12 cellular contexts compared by ENCODE assay signal in the genomic region with DNA sequence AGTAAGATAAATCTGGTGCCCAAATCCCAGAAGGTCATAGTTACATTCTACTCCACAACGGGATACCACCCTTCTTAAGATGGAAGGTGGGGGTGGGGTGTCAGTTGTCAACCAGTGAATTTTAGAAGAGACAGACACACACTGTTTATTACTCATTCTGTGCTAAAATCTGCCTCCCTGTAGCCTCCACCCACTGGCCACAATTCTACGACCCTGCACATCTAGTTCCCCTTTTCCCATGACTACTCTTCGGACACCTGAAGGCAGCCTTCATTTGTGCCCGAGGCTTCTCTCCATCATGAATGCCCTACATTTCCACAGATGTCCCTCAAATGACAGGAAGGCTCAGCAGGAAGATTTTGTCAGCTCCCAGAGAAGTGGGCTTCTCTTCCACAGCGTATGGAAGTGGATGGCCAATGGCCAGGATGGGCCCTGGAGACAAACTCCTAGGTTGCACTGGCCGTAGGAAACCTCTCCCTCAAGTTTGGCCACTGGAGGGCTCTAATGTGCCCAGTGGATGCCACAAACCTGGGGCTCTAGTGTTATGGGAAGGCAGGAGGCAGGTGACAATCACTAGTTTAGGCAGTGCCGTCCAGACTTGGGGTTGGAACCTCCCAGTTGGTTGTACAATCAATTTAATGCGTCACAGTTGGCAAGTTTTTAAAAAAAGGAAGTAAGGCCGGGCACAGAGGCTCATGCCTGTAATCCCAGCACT. TPM values are rescaled to one million over a fixed set of nuclear protein-coding genes. Genes with fewer than 3 reads are reported as not detected.
DNase-seq lines count a peak whose midpoint lies in the region; ATAC-seq and TF ChIP-seq lines count a peak whose summit lies in the region.
"Had no signal": no experiment of that assay in that cellular context is flagged by ENCODE, and none has a peak within 500 bp of the region (broad histone marks: within the 10 kb centered on the region; RNA-seq: fewer than 3 reads in every experiment).

No MANE protein-coding gene starts in this region.

- peak overlapping the region; percentile 12 for H3K4me2 ChIP-seq in BLaER1
- no peak overlapping the region for H3K4me2 ChIP-seq in PC-3 (ENCODE audit: low read length)

- H3K36me3 ChIP-seq in BLaER1: no peaks in the 10 kb centered on the region
- no peaks in the 10 kb centered on the region; the same call in 1 of the 2 replicates for H3K36me3 ChIP-seq in PC-3 (ENCODE audit: low read depth, low read length)

- no peaks in the 10 kb centered on the region for H3K9me3 Mint-ChIP-seq in HFFc6
- H3K9me3 Mint-ChIP-seq in activated T-cell treated with anti-CD3 and anti-CD28 coated beads, Interleukin-2, amount 50 U/mL, for 72 hours: no peaks in the 10 kb centered on the region
- no peaks in the 10 kb centered on the region for H3K9me3 Mint-ChIP-seq in natural killer cell treated with Interleukin-12 subunit alpha and Interleukin-12 subunit beta and Interleukin-15 and Interleukin-18, amount 100 ng/mL, for 72 hours
- peaks cover 0 to 3% (median 0%) of the 10 kb centered on the region in 6 donors for H3K9me3 Mint-ChIP-seq in immature natural killer cell
- H3K9me3 Mint-ChIP-seq: T-cell had no signal

- H3K9ac ChIP-seq in BLaER1 (no peak overlapping the region), PC-3 (ENCODE audit: low read length) (no peak overlapping the region)

- H3K27ac ChIP-seq in BLaER1: no peak overlapping the region
- no peak overlapping the region for H3K27ac ChIP-seq in PC-3 (ENCODE audit: low read length)
- H3K27ac ChIP-seq: heart left ventricle had no signal

- CTCF ChIA-PET in PC-3 (lab: Charles Lee): no interaction called here

- POLR2A ChIA-PET in PC-3 (lab: Charles Lee; ENCODE audit: unreplicated experiment): no interaction called here

- H3K4me1 ChIP-seq in BLaER1: peaks cover 87% of the 10 kb centered on the region
- H3K4me1 ChIP-seq in PC-3 (ENCODE audit: insufficient read depth, low read length): 0 out of 2 replicates have a peak, but pooled peaks cover 6% of the 10 kb centered on the region

- H3K4me3 Mint-ChIP-seq in HFFc6 (no peak overlapping the region), immature natural killer cell (no peak overlapping the region)
- H3K4me3 Mint-ChIP-seq in activated T-cell treated with anti-CD3 and anti-CD28 coated beads, Interleukin-2, amount 50 U/mL, for 72 hours: no peak overlapping the region
- no peak overlapping the region for H3K4me3 Mint-ChIP-seq in natural killer cell treated with Interleukin-12 subunit alpha and Interleukin-12 subunit beta and Interleukin-15 and Interleukin-18, amount 100 ng/mL, for 72 hours
- H3K4me3 Mint-ChIP-seq: activated CD4-positive, alpha-beta T cell treated with anti-CD3 and anti-CD28 coated beads for 36 hours; T-cell had no signal

- no peaks in the 10 kb centered on the region for H3K79me2 ChIP-seq in PC-3 (ENCODE audit: low read length)

- H3K36me3 Mint-ChIP-seq in HFFc6 (ENCODE audit: low read depth) (no peaks in the 10 kb centered on the region), immature natural killer cell (no peaks in the 10 kb centered on the region)
- H3K36me3 Mint-ChIP-seq in activated T-cell treated with anti-CD3 and anti-CD28 coated beads, Interleukin-2, amount 50 U/mL, for 72 hours (ENCODE audit: insufficient read depth in 2 of 2): no peaks in the 10 kb centered on the region
- H3K36me3 Mint-ChIP-seq in natural killer cell treated with Interleukin-12 subunit alpha and Interleukin-12 subunit beta and Interleukin-15 and Interleukin-18, amount 100 ng/mL, for 72 hours: no peaks in the 10 kb centered on the region
- H3K36me3 Mint-ChIP-seq: T-cell had no signal

- H3K9me2 ChIP-seq in PC-3 (replicated peaks; ENCODE audit: low read length): no peaks in the 10 kb centered on the region

- no TSS peak for BruUV-seq in PC-3 (replicated peaks; lab: Mats Ljungman, UMichigan)

- H3K9me3 ChIP-seq in BLaER1 (no peaks in the 10 kb centered on the region; the same call in 1 of the 2 replicates), PC-3 (ENCODE audit: low read length) (no peaks in the 10 kb centered on the region)
- H3K9me3 ChIP-seq: heart left ventricle had no signal

- no peaks in the 10 kb centered on the region for H3F3A ChIP-seq in PC-3 (ENCODE audit: low read length, unreplicated experiment)

- intact Hi-C loops in PC-3 (cut with micrococcal nuclease): no loop called here

- H3K27me3 Mint-ChIP-seq in HFFc6 (ENCODE audit: insufficient read depth): peaks cover 32% of the 10 kb centered on the region
- peaks cover 35% of the 10 kb centered on the region for H3K27me3 Mint-ChIP-seq in activated T-cell treated with anti-CD3 and anti-CD28 coated beads, Interleukin-2, amount 50 U/mL, for 72 hours (ENCODE audit: low read depth)
- peaks cover 30 to 33% of the 10 kb centered on the region in 2 donors for H3K27me3 Mint-ChIP-seq in natural killer cell treated with Interleukin-12 subunit alpha and Interleukin-12 subunit beta and Interleukin-15 and Interleukin-18, amount 100 ng/mL, for 72 hours
- peaks cover 1 to 4% (median 3%) of the 10 kb centered on the region in 3 donors for H3K27me3 Mint-ChIP-seq in immature natural killer cell (ENCODE audit: low read depth in 3 of 3)

- H2AFZ ChIP-seq in PC-3 (ENCODE audit: low read length): no peak overlapping the region

- H3K27me3 ChIP-seq in BLaER1 (no peaks in the 10 kb centered on the region), PC-3 (ENCODE audit: low read length) (no peaks in the 10 kb centered on the region)

- H3K4me1 Mint-ChIP-seq in HFFc6 (ENCODE audit: low read depth): peaks cover 16% of the 10 kb centered on the region
- H3K4me1 Mint-ChIP-seq in activated T-cell treated with anti-CD3 and anti-CD28 coated beads, Interleukin-2, amount 50 U/mL, for 72 hours (ENCODE audit: low read depth): peaks cover 20% of the 10 kb centered on the region
- H3K4me1 Mint-ChIP-seq in natural killer cell treated with Interleukin-12 subunit alpha and Interleukin-12 subunit beta and Interleukin-15 and Interleukin-18, amount 100 ng/mL, for 72 hours (ENCODE audit: low read depth in 2 of 2): peaks cover 3 to 8% of the 10 kb centered on the region in 2 donors
- H3K4me1 Mint-ChIP-seq in immature natural killer cell: no peaks in the 10 kb centered on the region

- no peak overlapping the region for H3K4me3 ChIP-seq in BLaER1
- H3K4me3 ChIP-seq in PC-3 (ENCODE audit: low read length): no peak overlapping the region
- H3K4me3 ChIP-seq in fibroblast of villous mesenchyme (ENCODE audit: low read depth, low read length): no peak overlapping the region
- H3K4me3 ChIP-seq: heart left ventricle had no signal

- H3K27ac Mint-ChIP-seq in HFFc6 (no peak overlapping the region), immature natural killer cell (no peak overlapping the region)
- no peak overlapping the region for H3K27ac Mint-ChIP-seq in activated T-cell treated with anti-CD3 and anti-CD28 coated beads, Interleukin-2, amount 50 U/mL, for 72 hours
- H3K27ac Mint-ChIP-seq in natural killer cell treated with Interleukin-12 subunit alpha and Interleukin-12 subunit beta and Interleukin-15 and Interleukin-18, amount 100 ng/mL, for 72 hours: no peak overlapping the region
- H3K27ac Mint-ChIP-seq: activated CD4-positive, alpha-beta T cell treated with anti-CD3 and anti-CD28 coated beads for 36 hours; T-cell had no signal

- DNase-seq in HFFc6 (no peak), PC-3 (peak; percentile 17), fibroblast of villous mesenchyme (ENCODE audit: low read depth) (no peak), immature natural killer cell (no peak)
- no peak for DNase-seq in activated T-cell treated with anti-CD3 and anti-CD28 coated beads, Interleukin-2, amount 50 U/mL, for 72 hours
- no peak for DNase-seq in natural killer cell treated with Interleukin-12 subunit alpha and Interleukin-12 subunit beta and Interleukin-15 and Interleukin-18, amount 100 ng/mL, for 72 hours (ENCODE audit: low spot score)
- DNase-seq: activated CD4-positive, alpha-beta T cell treated with anti-CD3 and anti-CD28 coated beads for 36 hours; heart left ventricle; NCI-H1105; T-cell had no signal

- TF ChIP-seq CTCF in HFFc6 (IDR thresholded peaks at IDR 0.05): peak; percentile 20; the same call in 1 of the 2 replicates
- TF ChIP-seq CTCF in PC-3 (conservative IDR thresholded peaks at IDR 0.05; ENCODE audit: low read depth, low read length): 0 out of 2 replicates have a peak, but pooled peaks have one; percentile 34
- TF ChIP-seq CTCF in fibroblast of villous mesenchyme (IDR thresholded peaks at IDR 0.05; ENCODE audit: insufficient read depth, low read depth, low read length): peak; percentile 4

- peak; percentile 48; the same call in 1 of the 2 replicates for ATAC-seq in PC-3
- no peak for ATAC-seq in activated T-cell treated with anti-CD3 and anti-CD28 coated beads, Interleukin-2, amount 50 U/mL, for 72 hours (replicated peaks in 1 of 2)
- no peak for ATAC-seq in natural killer cell treated with Interleukin-12 subunit alpha and Interleukin-12 subunit beta and Interleukin-15 and Interleukin-18, amount 100 ng/mL, for 72 hours
- ATAC-seq in GM18907 (IDR thresholded peaks at IDR 0.05; ENCODE audit: unreplicated experiment): no peak
- ATAC-seq: activated CD4-positive, alpha-beta T cell treated with anti-CD3 and anti-CD28 coated beads for 36 hours; heart left ventricle; T-cell had no signal

- H4K20me1 ChIP-seq in BLaER1: no peaks in the 10 kb centered on the region
- no peaks in the 10 kb centered on the region for H4K20me1 ChIP-seq in PC-3 (ENCODE audit: low read length)

RNA-seq across cellular contexts. Expression of gene PTPN3, which starts 46.6 kb away (rescaled TPM):
- total RNA-seq in HFFc6 (2021; fragmentation: NEBNext Ultra II Directional; extraction: Animal tissue kit (Norgen Biotek cat#: 25700)): not detected
- total RNA-seq in PC-3 (2014; rRNA removed): 8.4 and 8.7 TPM in 2 replicates
- total RNA-seq in fibroblast of villous mesenchyme: under 0.01 TPM in 2 replicates
- 1 to 10 TPM; 2.7 to 5.4 TPM for total RNA-seq in activated T-cell treated with anti-CD3 and anti-CD28 coated beads, Interleukin-2, amount 50 U/mL, for 72 hours
- under 1 TPM; 0.12 to 0.81 TPM for total RNA-seq in natural killer cell treated with Interleukin-12 subunit alpha and Interleukin-12 subunit beta and Interleukin-15 and Interleukin-18, amount 100 ng/mL, for 72 hours
- polyA plus RNA-seq in immature natural killer cell: not detected
